Comparison of ENCODE assay signal across 14 cellular contexts in genomic region chr19:46978470-46978869, GRCh38. TPM values are rescaled to one million over a fixed set of nuclear protein-coding genes. Genes with fewer than 3 reads are reported as not detected.
DNase-seq lines count a peak whose midpoint lies in the region; ATAC-seq and TF ChIP-seq lines count a peak whose summit lies in the region.
"Had no signal": no experiment of that assay in that cellular context is flagged by ENCODE, and none has a peak within 500 bp of the region (broad histone marks: within the 10 kb centered on the region; RNA-seq: fewer than 3 reads in every experiment).

No MANE protein-coding gene starts in this region.

- peak overlapping the region; percentile 1 for H2BK12ac ChIP-seq in trophoblast cell (ENCODE audit: low read length)

- no peak overlapping the region for H4K8ac ChIP-seq in trophoblast cell (ENCODE audit: low read depth, low read length)

- peaks cover 76% of the 10 kb centered on the region for H3K4me1 ChIP-seq in BLaER1
- peaks cover 18% of the 10 kb centered on the region for H3K4me1 ChIP-seq in HEK293 (ENCODE audit: control insufficient read depth, insufficient read depth, low read length)
- H3K4me1 ChIP-seq in trophoblast cell (ENCODE audit: control insufficient read depth in 1 of 2, insufficient read depth in 2 of 2, low read length in 2 of 2) = peaks cover 26 to 29% of the 10 kb centered on the region in 2 experiments
- peaks cover 19 to 35% of the 10 kb centered on the region in 2 donors for H3K4me1 ChIP-seq in uterus

- no peak overlapping the region for H3K9ac ChIP-seq in BLaER1
- H3K9ac ChIP-seq in trophoblast cell (ENCODE audit: low read length) = no peak overlapping the region

- intact Hi-C loops in uterus (cut with DNase I; ENCODE audit: low total_unique reads) = no loop called here

- no peak overlapping the region for H4K12ac ChIP-seq in trophoblast cell (ENCODE audit: low read depth, low read length)

- peak overlapping the region; percentile 48 for H3K18ac ChIP-seq in trophoblast cell (ENCODE audit: low read length)

- peak overlapping the region; percentile 23 for H4K91ac ChIP-seq in trophoblast cell (ENCODE audit: low read depth, low read length)

- peaks cover 60% of the 10 kb centered on the region for H3K4me1 Mint-ChIP-seq in endothelial cell (ENCODE audit: unreplicated experiment)

- ATAC-seq in HG03460 (IDR thresholded peaks at IDR 0.05; ENCODE audit: unreplicated experiment) = no peak
- ATAC-seq: left lobe of liver had no signal

- TF ChIP-seq CTCF in HEK293 (tag by site-specific recombination; IDR thresholded peaks at IDR 0.05) (no peak), endothelial cell (IDR thresholded peaks at IDR 0.05; ENCODE audit: unreplicated experiment) (no peak), uterus (IDR thresholded peaks at IDR 0.05) (no peak)

- no peak overlapping the region for H3K4me3 Mint-ChIP-seq in endothelial cell (ENCODE audit: unreplicated experiment)
- H3K4me3 Mint-ChIP-seq: activated T-cell treated with anti-CD3 and anti-CD28 coated beads, Interleukin-2, amount 50 U/mL, for 4 hours; CD4-positive, alpha-beta T cell had no signal

- H3K27me3 Mint-ChIP-seq in endothelial cell (ENCODE audit: unreplicated experiment) = peaks cover 15% of the 10 kb centered on the region
- H3K27me3 Mint-ChIP-seq: CD4-positive, alpha-beta T cell had no signal

- H4K20me1 ChIP-seq in BLaER1 = peaks cover 97% of the 10 kb centered on the region

- H3K4me2 ChIP-seq in BLaER1 (peak overlapping the region; percentile 76), trophoblast cell (ENCODE audit: low read length) (no peak overlapping the region)

- no peak overlapping the region for H2BK120ac ChIP-seq in trophoblast cell (ENCODE audit: insufficient read depth, low read length, poor library complexity)

- H3K36me3 Mint-ChIP-seq in endothelial cell (ENCODE audit: low read depth, unreplicated experiment) = peaks cover 11% of the 10 kb centered on the region

- H3K79me1 ChIP-seq in trophoblast cell (ENCODE audit: low read length) = peaks cover 20% of the 10 kb centered on the region

- H3K4ac ChIP-seq in trophoblast cell (ENCODE audit: low read depth, low read length) = peak overlapping the region; percentile 26

- H3K79me2 ChIP-seq in trophoblast cell (ENCODE audit: control insufficient read depth, insufficient read depth, low read length, poor library complexity) = no peaks in the 10 kb centered on the region

- no peak for TF ChIP-seq POLR2A in uterus (IDR thresholded peaks at IDR 0.05)

- peaks cover 36% of the 10 kb centered on the region for H3K36me3 ChIP-seq in BLaER1
- no peaks in the 10 kb centered on the region; a peak in 1 of 3 replicates for H3K36me3 ChIP-seq in HEK293 (ENCODE audit: control insufficient read depth in 2 of 2, insufficient read depth in 1 of 2, low read length in 2 of 2)
- H3K36me3 ChIP-seq in trophoblast cell (ENCODE audit: control insufficient read depth in 1 of 2, insufficient read depth in 2 of 2, low read length in 2 of 2) = no peaks in the 10 kb centered on the region
- peaks cover 23% of the 10 kb centered on the region for H3K36me3 ChIP-seq in MG63
- no peaks in the 10 kb centered on the region for H3K36me3 ChIP-seq in uterus

- H3K14ac ChIP-seq in trophoblast cell (ENCODE audit: low read length) = peak overlapping the region; percentile 7

- peak overlapping the region; percentile 65 for H2AK5ac ChIP-seq in trophoblast cell (ENCODE audit: low read length)

- 100% methylated on average over 1 of the region's 3 CpGs for WGBS in trophoblast cell (ENCODE audit: extremely low coverage, insufficient coverage, insufficient read length)

- no peaks in the 10 kb centered on the region for H3K9me3 Mint-ChIP-seq in endothelial cell (ENCODE audit: unreplicated experiment)
- H3K9me3 Mint-ChIP-seq: activated T-cell treated with anti-CD3 and anti-CD28 coated beads, Interleukin-2, amount 50 U/mL, for 4 hours; CD4-positive, alpha-beta T cell had no signal

- no peaks in the 10 kb centered on the region for H3K9me3 ChIP-seq in BLaER1
- no peaks in the 10 kb centered on the region for H3K9me3 ChIP-seq in HEK293 (ENCODE audit: control insufficient read depth, insufficient read depth, low read depth, low read length)
- H3K9me3 ChIP-seq in trophoblast cell (ENCODE audit: insufficient read depth, low read depth, low read length) = peaks cover 4% of the 10 kb centered on the region
- H3K9me3 ChIP-seq in MG63 = no peaks in the 10 kb centered on the region
- no peaks in the 10 kb centered on the region for H3K9me3 ChIP-seq in uterus

- H3K23ac ChIP-seq in trophoblast cell (ENCODE audit: low read length) = no peak overlapping the region

- POLR2A ChIA-PET in HEK293 (lab: Yijun Ruan, JAX) = interaction anchor here (1.0 kb wide), 1 partner anchor 117 kb away, joined by 3 read pairs; no protein-coding TSS in a partner anchor

- peak overlapping the region; percentile 85 for H3K27ac Mint-ChIP-seq in endothelial cell (ENCODE audit: unreplicated experiment)
- H3K27ac Mint-ChIP-seq: CD4-positive, alpha-beta T cell had no signal

- DNase-seq in endothelial cell (ENCODE audit: low spot score) (no peak), trophoblast cell (no peak), MG63 (no peak), uterus (no peak), NCI-H187 (lab: John Stamatoyannopoulos, UW) (no peak)
- DNase-seq: activated T-cell treated with anti-CD3 and anti-CD28 coated beads, Interleukin-2, amount 50 U/mL, for 4 hours; CD4-positive, alpha-beta T cell; GF-D8; GOT3; stimulated activated CD4-positive, alpha-beta T cell treated with anti-CD3 and anti-CD28 coated beads, Interleukin-15, amount 100 ng/mL, for 24 hours had no signal

- H3K27ac ChIP-seq in BLaER1 (peak overlapping the region; percentile 55; the same call in 1 of the 2 replicates), HEK293 (ENCODE audit: extremely low read depth, low read depth, low read length) (no peak overlapping the region), trophoblast cell (ENCODE audit: low read depth, low read length) (peak overlapping the region; percentile 93), uterus (peak overlapping the region in 1 of 2 donors; percentile 86)

- no peaks in the 10 kb centered on the region for H3K27me3 ChIP-seq in BLaER1
- H3K27me3 ChIP-seq in trophoblast cell (ENCODE audit: insufficient read depth, low read length) = no peaks in the 10 kb centered on the region
- H3K27me3 ChIP-seq in MG63 = no peaks in the 10 kb centered on the region
- no peaks in the 10 kb centered on the region for H3K27me3 ChIP-seq in uterus

- no peak overlapping the region for H2AFZ ChIP-seq in trophoblast cell (ENCODE audit: insufficient read depth, low read length, poor library complexity)

- CTCF ChIA-PET in HEK293 (lab: Yijun Ruan, JAX) = interaction anchor here (0.6 to 3.1 kb wide), 2 partner anchors 12 to 965 kb away, joined by 4 to 19 read pairs; no protein-coding TSS in a partner anchor

- no peak overlapping the region for H2BK5ac ChIP-seq in trophoblast cell (ENCODE audit: low read depth, low read length, poor library complexity)

- H3K4me3 ChIP-seq in BLaER1 = no peak overlapping the region
- H3K4me3 ChIP-seq in HEK293 (ENCODE audit: low read depth, low read length) = no peak overlapping the region
- H3K4me3 ChIP-seq in trophoblast cell (ENCODE audit: low read depth, low read length) = no peak overlapping the region
- H3K4me3 ChIP-seq in MG63 = no peak overlapping the region
- no peak overlapping the region for H3K4me3 ChIP-seq in uterus

TF ChIP-seq in HEK293, 187 proteins besides CTCF, POLR2A, EP300 and RAD21 (continues in another document):
- TF ChIP-seq ZNF555 (tag by site-specific recombination; conservative IDR thresholded peaks at IDR 0.05) (no peak), ZFP69B (tag by site-specific recombination; IDR thresholded peaks at IDR 0.05) (no peak), ZNF239 (tag by site-specific recombination; IDR thresholded peaks at IDR 0.05) (0 out of 2 replicates have a peak, but pooled peaks have one; percentile 20), ZNF707 (tag by site-specific recombination; IDR thresholded peaks at IDR 0.05) (no peak), ELK4 (IDR thresholded peaks at IDR 0.05; ENCODE audit: borderline replicate concordance, low read depth, low read length) (no peak), GLI4 (tag by site-specific recombination; IDR thresholded peaks at IDR 0.05) (peak; percentile 18; the same call in 1 of the 2 replicates), ZEB2 (tag by site-specific recombination; IDR thresholded peaks at IDR 0.05) (no peak), ZNF157 (tag by site-specific recombination; IDR thresholded peaks at IDR 0.05) (0 out of 2 replicates have a peak, but pooled peaks have one; percentile 24), GFI1B (tag by site-specific recombination; IDR thresholded peaks at IDR 0.05) (no peak)

RNA-seq across cellular contexts. Expression of gene NPAS1, which starts 41.2 kb away (rescaled TPM):
- total RNA-seq in endothelial cell (ENCODE audit: unreplicated experiment) (1.0 TPM), uterus (not detected)
- 0.43 and 0.53 TPM in 2 replicates for polyA plus RNA-seq in trophoblast cell (2013)
- 0.33 TPM in 1 of 2 replicates, not detected in the other for total RNA-seq in MG63 (2014; rRNA removed; shearing (Covaris generic); ENCODE audit: low replicate concordance)
